10 cellular contexts compared by ENCODE assay signal in the genomic region with DNA sequence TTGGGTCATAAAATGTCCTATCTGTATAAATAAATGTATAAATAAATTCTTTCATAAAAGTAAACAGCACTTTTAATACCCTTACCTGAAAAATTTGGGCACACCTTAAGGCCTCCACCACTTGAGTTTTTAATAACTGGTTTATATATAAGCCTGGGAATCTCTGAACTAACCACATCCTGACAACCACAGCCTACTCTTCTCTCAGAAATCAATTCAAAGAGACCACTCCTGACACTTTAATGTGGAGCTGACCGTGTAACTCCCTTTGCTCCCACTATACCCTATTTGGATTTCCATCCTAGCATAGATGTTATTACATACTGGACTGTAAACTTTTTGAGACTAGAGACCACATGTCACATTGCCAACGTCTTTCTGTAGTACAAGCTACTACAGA. TPM values are rescaled to one million over a fixed set of nuclear protein-coding genes. Genes with fewer than 3 reads are reported as not detected.
DNase-seq lines count a peak whose midpoint lies in the region; ATAC-seq and TF ChIP-seq lines count a peak whose summit lies in the region.
"Had no signal": no experiment of that assay in that cellular context is flagged by ENCODE, and none has a peak within 500 bp of the region (broad histone marks: within the 10 kb centered on the region; RNA-seq: fewer than 3 reads in every experiment).

No MANE protein-coding gene starts in this region.

- no peaks in the 10 kb centered on the region for H3K9me3 ChIP-seq in parathyroid adenoma (ENCODE audit: control insufficient read depth, low read length)

- H3K4me3 ChIP-seq in epithelial cell of proximal tubule (ENCODE audit: low read depth, low read length): peak overlapping the region; percentile 74
- H3K4me3 ChIP-seq in parathyroid adenoma (ENCODE audit: low read depth, low read length): peak overlapping the region; percentile 26

- H3K4me2 ChIP-seq in parathyroid adenoma (ENCODE audit: low read length): peak overlapping the region; percentile 14

- H3K4me1 ChIP-seq in parathyroid adenoma: peaks cover 2% of the 10 kb centered on the region

- no peak for TF ChIP-seq CTCF in epithelial cell of proximal tubule (conservative IDR thresholded peaks at IDR 0.05; ENCODE audit: low read depth, low read length)
- TF ChIP-seq CTCF in parathyroid adenoma (IDR thresholded peaks at IDR 0.05): no peak
- TF ChIP-seq CTCF in GM20000 (IDR thresholded peaks at IDR 0.05; ENCODE audit: extremely low read depth, missing control alignments): no peak

- H3K9ac ChIP-seq in parathyroid adenoma: no peak overlapping the region

- no peaks in the 10 kb centered on the region for H3K27me3 ChIP-seq in parathyroid adenoma (ENCODE audit: control insufficient read depth, insufficient read depth, low read length)

- H2AFZ ChIP-seq in parathyroid adenoma: no peak overlapping the region

- ATAC-seq in GM21367 (IDR thresholded peaks at IDR 0.05; ENCODE audit: unreplicated experiment): no peak
- ATAC-seq in HG02840 (IDR thresholded peaks at IDR 0.05; ENCODE audit: low FRiP score, unreplicated experiment): no peak
- ATAC-seq in GM19023 (IDR thresholded peaks at IDR 0.05; ENCODE audit: unreplicated experiment): no peak

- peak; percentile 9 for DNase-seq in EL
- peak; percentile 11 for DNase-seq in RPMI7951 (ENCODE audit: low read depth)
- DNase-seq in epithelial cell of proximal tubule (ENCODE audit: low read depth): no peak
- DNase-seq in GM20000 (ENCODE audit: low spot score): no peak
- DNase-seq: activated CD8-positive, alpha-beta memory T cell treated with anti-CD3 and anti-CD28 coated beads, Interleukin-2, amount 50 U/mL, for 48 hours; NCI-H748 treated with DMSO at 0.1 percent for 48 hours had no signal

- H3K36me3 ChIP-seq in parathyroid adenoma (ENCODE audit: control insufficient read depth, insufficient read depth, low read length): no peaks in the 10 kb centered on the region

- H3K27ac ChIP-seq in parathyroid adenoma: peak overlapping the region; percentile 44

- H3K79me2 ChIP-seq in parathyroid adenoma: peaks cover 19% of the 10 kb centered on the region

RNA-seq across cellular contexts. Expression of gene FBXL5, which starts 3.5 kb away (rescaled TPM):
- total RNA-seq in RPMI7951 (2014; rRNA removed; shearing (Covaris generic)): 88.7 and 89.0 TPM in 2 replicates
- total RNA-seq in epithelial cell of proximal tubule: 64.1 and 117 TPM in 2 replicates

RNA-seq across cellular contexts. Expression of gene FAM200B, which starts 29.9 kb away (rescaled TPM):
- total RNA-seq in RPMI7951 (2014; rRNA removed; shearing (Covaris generic)): 57.0 and 58.6 TPM in 2 replicates
- total RNA-seq in epithelial cell of proximal tubule: 28.5 and 37.5 TPM in 2 replicates

RNA-seq across cellular contexts. Expression of gene BST1, which starts 51.2 kb away (rescaled TPM):
- total RNA-seq in RPMI7951 (2014; rRNA removed; shearing (Covaris generic)): 15.3 and 21.2 TPM in 2 replicates
- total RNA-seq in epithelial cell of proximal tubule: 13.0 and 21.7 TPM in 2 replicates

Comparison
In these comparisons a context has a peak if more than half of its experiments do, and no peak if none do; other contexts are left out.
1. DNase-seq: peak in EL (single experiment) and RPMI7951 (single experiment); none in epithelial cell of proximal tubule (single experiment) and GM20000 (single experiment).